Comparison of ENCODE assay signal across 13 cellular contexts in the genomic region with DNA sequence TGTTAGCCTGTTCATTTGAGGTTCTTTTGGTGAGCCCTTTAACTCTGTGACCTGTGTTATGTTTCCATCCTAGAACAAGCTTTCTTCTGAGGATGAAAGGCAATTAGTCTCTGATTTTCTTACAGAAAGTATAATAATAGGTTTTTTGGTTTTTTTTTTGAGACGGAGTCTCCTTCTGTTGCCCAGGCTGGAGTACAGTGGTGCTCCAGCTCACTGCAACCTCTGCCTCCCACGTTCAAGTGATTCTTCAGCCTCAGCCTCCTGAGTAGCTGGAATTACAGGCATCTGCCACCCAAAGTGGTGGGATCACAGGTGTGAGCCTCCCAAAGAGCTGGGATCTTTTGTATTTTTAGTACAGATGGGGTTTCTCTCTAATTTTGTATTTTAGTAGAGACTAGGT. TPM values are rescaled to one million over a fixed set of nuclear protein-coding genes. Genes with fewer than 3 reads are reported as not detected.
DNase-seq lines count a peak whose midpoint lies in the region; ATAC-seq and TF ChIP-seq lines count a peak whose summit lies in the region.
"Had no signal": no experiment of that assay in that cellular context is flagged by ENCODE, and none has a peak within 500 bp of the region (broad histone marks: within the 10 kb centered on the region; RNA-seq: fewer than 3 reads in every experiment).

No MANE protein-coding gene starts in this region.

- H3K36me3 ChIP-seq in HCT116 (ENCODE audit: control insufficient read depth in 1 of 2, insufficient read depth in 2 of 2, low read length in 2 of 2) = no peaks in the 10 kb centered on the region
- H3K36me3 ChIP-seq in skeletal muscle satellite cell (ENCODE audit: insufficient read depth, low read length) = no peaks in the 10 kb centered on the region
- H3K36me3 ChIP-seq: BLaER1, brain microvascular endothelial cell had no signal

- RAD21 ChIA-PET in HCT116 (lab: Charles Lee; ENCODE audit: low non-redundant PET in 1 of 2, low total read pairs in 2 of 2, uncharacterized antibody in 2 of 2, unreplicated experiment in 2 of 2) = interaction anchor here in 1 of 2 experiments (1.4 kb wide), 1 partner anchor 504 kb away, joined by 3 read pairs; no protein-coding TSS in a partner anchor

- ATAC-seq in HCT116 (no peak), SK-N-SH treated with all-trans-retinoic acid at 6 μM for 48 hours (peak; percentile 58; the same call in 2 of the 3 replicates), HG03571 (IDR thresholded peaks at IDR 0.05; ENCODE audit: unreplicated experiment) (no peak), HG03135 (IDR thresholded peaks at IDR 0.05; ENCODE audit: unreplicated experiment) (no peak), foreskin keratinocyte (no peak)
- ATAC-seq: T-helper 17 cell had no signal

- BruUV-seq in HCT116 (replicated peaks; lab: Mats Ljungman, UMichigan) = no TSS peak

- no peaks in the 10 kb centered on the region for H3K27me3 ChIP-seq in HCT116 (ENCODE audit: insufficient read depth, low read length)
- H3K27me3 ChIP-seq in skeletal muscle satellite cell (ENCODE audit: control insufficient read depth, insufficient read depth, low read length) = no peaks in the 10 kb centered on the region
- no peaks in the 10 kb centered on the region for H3K27me3 ChIP-seq in foreskin keratinocyte
- H3K27me3 ChIP-seq: BLaER1, brain microvascular endothelial cell had no signal

- H3K79me2 ChIP-seq in HCT116 (ENCODE audit: insufficient read depth, low read length) = no peaks in the 10 kb centered on the region

- peaks cover 0 to 6% of the 10 kb centered on the region in 2 experiments; a peak in 2 of 4 replicates for H3K4me1 ChIP-seq in HCT116 (ENCODE audit: control insufficient read depth in 1 of 2, insufficient read depth in 2 of 2, low read length in 2 of 2)
- H3K4me1 ChIP-seq in skeletal muscle satellite cell (ENCODE audit: control insufficient read depth, insufficient read depth, low read length) = peaks cover 4% of the 10 kb centered on the region
- H3K4me1 ChIP-seq in foreskin keratinocyte = no peaks in the 10 kb centered on the region
- H3K4me1 ChIP-seq: BLaER1 had no signal

- TF ChIP-seq RAD21 in HCT116 (IDR thresholded peaks at IDR 0.05; ENCODE audit: low read depth) = no peak

- CTCF ChIA-PET in HCT116 (lab: Charles Lee) = interaction anchor here (0.7 to 2.9 kb wide), 6 partner anchors 30 to 508 kb away, joined by 3 to 15 read pairs (median 4); no protein-coding TSS in a partner anchor

- H3K4me3 ChIP-seq in HCT116 (replicated peaks in 1 of 2; ENCODE audit: low read depth in 1 of 2, low read length in 2 of 2) (no peak overlapping the region; a peak in 1 of 4 replicates), fibroblast of the aortic adventitia (ENCODE audit: low read depth, low read length) (peak overlapping the region; percentile 32), skeletal muscle satellite cell (ENCODE audit: low read length) (peak overlapping the region; percentile 70)
- H3K4me3 ChIP-seq: BLaER1 had no signal

- TF ChIP-seq POLR2A in HCT116 (IDR thresholded peaks at IDR 0.05; ENCODE audit: borderline replicate concordance, extremely low read depth, insufficient read depth, insufficient read length) = no peak

- H3K27ac ChIP-seq in HCT116 (ENCODE audit: low read depth, low read length) (no peak overlapping the region), foreskin keratinocyte (no peak overlapping the region)
- H3K27ac ChIP-seq: BLaER1, brain microvascular endothelial cell had no signal

- H4K20me1 ChIP-seq in HCT116 (ENCODE audit: insufficient read depth) = no peaks in the 10 kb centered on the region
- H4K20me1 ChIP-seq: BLaER1 had no signal

- H3K9me2 ChIP-seq in HCT116 (ENCODE audit: insufficient read depth) = no peaks in the 10 kb centered on the region

- DNase-seq in HCT116 (ENCODE audit: low read depth, low spot score) (no peak), fibroblast of the aortic adventitia (ENCODE audit: low read depth) (peak; percentile 6), occipital lobe (lab: John Stamatoyannopoulos, UW) (no peak), foreskin keratinocyte (no peak)
- DNase-seq: activated CD4-positive, alpha-beta T cell treated with anti-CD3 and anti-CD28 coated beads for 1 hour; brain microvascular endothelial cell; NCI-H2029 treated with DMSO at 0.1 percent for 48 hours; T-helper 17 cell had no signal

- H3K9me3 ChIP-seq in HCT116 (ENCODE audit: control insufficient read depth in 1 of 2, insufficient read depth in 1 of 2, low read depth in 1 of 2, low read length in 2 of 2) (no peaks in the 10 kb centered on the region), skeletal muscle satellite cell (replicated peaks; ENCODE audit: low read length) (no peaks in the 10 kb centered on the region)
- H3K9me3 ChIP-seq: BLaER1 had no signal

- H3K9ac ChIP-seq in HCT116 (ENCODE audit: low read length) (no peak overlapping the region), skeletal muscle satellite cell (ENCODE audit: low read depth, low read length) (peak overlapping the region; percentile 69)
- H3K9ac ChIP-seq: BLaER1 had no signal

- no peak for TF ChIP-seq CTCF in HCT116 (IDR thresholded peaks at IDR 0.05 in 2 of 3, conservative IDR thresholded peaks at IDR 0.05 in 1 of 3; ENCODE audit: borderline replicate concordance in 1 of 3, insufficient read depth in 1 of 3, low read depth in 2 of 3, low read length in 2 of 3)
- TF ChIP-seq CTCF in fibroblast of the aortic adventitia (IDR thresholded peaks at IDR 0.05; ENCODE audit: insufficient read depth, low read length) = no peak
- TF ChIP-seq CTCF in foreskin keratinocyte (conservative IDR thresholded peaks at IDR 0.05) = no peak

- peak overlapping the region; percentile 99 for H2AFZ ChIP-seq in HCT116 (ENCODE audit: low read depth, low read length, poor library complexity, severe bottlenecking)

- POLR2A ChIA-PET in HCT116 (lab: Charles Lee) = no interaction called here

- intact Hi-C loops in HCT116 (cut with micrococcal nuclease) = no loop called here

- H3K4me2 ChIP-seq in HCT116 (ENCODE audit: low read length) = peak overlapping the region; percentile 77
- peak overlapping the region; percentile 74 for H3K4me2 ChIP-seq in skeletal muscle satellite cell (ENCODE audit: low read length)

TF ChIP-seq in HCT116, 20 proteins besides CTCF, POLR2A, EP300 and RAD21:
- TF ChIP-seq TCF7L2 (IDR thresholded peaks at IDR 0.05; ENCODE audit: borderline replicate concordance, extremely low read depth, insufficient read depth, insufficient read length) (no peak), JUND (IDR thresholded peaks at IDR 0.05) (no peak), EZH2phosphoT487 (IDR thresholded peaks at IDR 0.05; ENCODE audit: borderline replicate concordance) (no peak)

TF ChIP-seq in SK-N-SH treated with all-trans-retinoic acid at 6 μM for 48 hours, 23 proteins besides CTCF, POLR2A, EP300 and RAD21 (continues in another document):
- TF ChIP-seq, protein P1, sequence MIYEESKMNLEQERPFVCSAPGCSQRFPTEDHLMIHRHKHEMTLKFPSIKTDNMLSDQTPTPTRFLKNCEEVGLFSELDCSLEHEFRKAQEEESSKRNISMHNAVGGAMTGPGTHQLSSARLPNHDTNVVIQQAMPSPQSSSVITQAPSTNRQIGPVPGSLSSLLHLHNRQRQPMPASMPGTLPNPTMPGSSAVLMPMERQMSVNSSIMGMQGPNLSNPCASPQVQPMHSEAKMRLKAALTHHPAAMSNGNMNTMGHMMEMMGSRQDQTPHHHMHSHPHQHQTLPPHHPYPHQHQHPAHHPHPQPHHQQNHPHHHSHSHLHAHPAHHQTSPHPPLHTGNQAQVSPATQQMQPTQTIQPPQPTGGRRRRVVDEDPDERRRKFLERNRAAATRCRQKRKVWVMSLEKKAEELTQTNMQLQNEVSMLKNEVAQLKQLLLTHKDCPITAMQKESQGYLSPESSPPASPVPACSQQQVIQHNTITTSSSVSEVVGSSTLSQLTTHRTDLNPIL (CRISPR knock-in tag; IDR thresholded peaks at IDR 0.05; ENCODE audit: low read depth) = no peak
- TF ChIP-seq, protein P2, sequence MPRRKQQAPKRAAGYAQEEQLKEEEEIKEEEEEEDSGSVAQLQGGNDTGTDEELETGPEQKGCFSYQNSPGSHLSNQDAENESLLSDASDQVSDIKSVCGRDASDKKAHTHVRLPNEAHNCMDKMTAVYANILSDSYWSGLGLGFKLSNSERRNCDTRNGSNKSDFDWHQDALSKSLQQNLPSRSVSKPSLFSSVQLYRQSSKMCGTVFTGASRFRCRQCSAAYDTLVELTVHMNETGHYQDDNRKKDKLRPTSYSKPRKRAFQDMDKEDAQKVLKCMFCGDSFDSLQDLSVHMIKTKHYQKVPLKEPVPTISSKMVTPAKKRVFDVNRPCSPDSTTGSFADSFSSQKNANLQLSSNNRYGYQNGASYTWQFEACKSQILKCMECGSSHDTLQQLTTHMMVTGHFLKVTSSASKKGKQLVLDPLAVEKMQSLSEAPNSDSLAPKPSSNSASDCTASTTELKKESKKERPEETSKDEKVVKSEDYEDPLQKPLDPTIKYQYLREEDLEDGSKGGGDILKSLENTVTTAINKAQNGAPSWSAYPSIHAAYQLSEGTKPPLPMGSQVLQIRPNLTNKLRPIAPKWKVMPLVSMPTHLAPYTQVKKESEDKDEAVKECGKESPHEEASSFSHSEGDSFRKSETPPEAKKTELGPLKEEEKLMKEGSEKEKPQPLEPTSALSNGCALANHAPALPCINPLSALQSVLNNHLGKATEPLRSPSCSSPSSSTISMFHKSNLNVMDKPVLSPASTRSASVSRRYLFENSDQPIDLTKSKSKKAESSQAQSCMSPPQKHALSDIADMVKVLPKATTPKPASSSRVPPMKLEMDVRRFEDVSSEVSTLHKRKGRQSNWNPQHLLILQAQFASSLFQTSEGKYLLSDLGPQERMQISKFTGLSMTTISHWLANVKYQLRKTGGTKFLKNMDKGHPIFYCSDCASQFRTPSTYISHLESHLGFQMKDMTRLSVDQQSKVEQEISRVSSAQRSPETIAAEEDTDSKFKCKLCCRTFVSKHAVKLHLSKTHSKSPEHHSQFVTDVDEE (CRISPR knock-in tag; IDR thresholded peaks at IDR 0.05) = no peak
- no peak for TF ChIP-seq ARNTL (CRISPR knock-in tag; IDR thresholded peaks at IDR 0.05; ENCODE audit: borderline replicate concordance, low read depth)
- no peak for TF ChIP-seq ZFP3 (CRISPR knock-in tag; IDR thresholded peaks at IDR 0.05)
- TF ChIP-seq TOX (CRISPR knock-in tag; IDR thresholded peaks at IDR 0.05; ENCODE audit: borderline replicate concordance) = no peak
- no peak for TF ChIP-seq ISL1 (CRISPR knock-in tag; IDR thresholded peaks at IDR 0.05)
- no peak for TF ChIP-seq ZFP30 (CRISPR knock-in tag; IDR thresholded peaks at IDR 0.05)
- TF ChIP-seq ZC3H10 (CRISPR knock-in tag; IDR thresholded peaks at IDR 0.05) = no peak
- TF ChIP-seq ZNF8 (CRISPR knock-in tag; IDR thresholded peaks at IDR 0.05) = no peak

RNA-seq across cellular contexts. Expression of a gene that starts 52.7 kb away (rescaled TPM):
- total RNA-seq in HCT116 (2021; ENCODE audit: unreplicated experiment) = 28.8 TPM
- polyA plus RNA-seq in HCT116 (2012) = 21.4 and 23.6 TPM in 2 replicates
- total RNA-seq in fibroblast of the aortic adventitia (ENCODE audit: low replicate concordance) = 25.8 and 42.9 TPM in 2 replicates
- 3.5 and 7.4 TPM in 2 replicates for total RNA-seq in skeletal muscle satellite cell (2012; rRNA removed)
- 94.8 TPM for total RNA-seq in occipital lobe
- 20.8 and 22.5 TPM in 2 replicates for total RNA-seq in foreskin keratinocyte
- polyA plus RNA-seq in foreskin keratinocyte = 5.2 and 6.9 TPM in 2 replicates

Comparison
In these comparisons a context has a peak if more than half of its experiments do, and no peak if none do; other contexts are left out.
1. H3K4me3 ChIP-seq: peak in fibroblast of the aortic adventitia (single experiment) and skeletal muscle satellite cell (single experiment); none in HCT116 (0 of 2).